9 cellular contexts compared by ENCODE assay signal in the genomic region with DNA sequence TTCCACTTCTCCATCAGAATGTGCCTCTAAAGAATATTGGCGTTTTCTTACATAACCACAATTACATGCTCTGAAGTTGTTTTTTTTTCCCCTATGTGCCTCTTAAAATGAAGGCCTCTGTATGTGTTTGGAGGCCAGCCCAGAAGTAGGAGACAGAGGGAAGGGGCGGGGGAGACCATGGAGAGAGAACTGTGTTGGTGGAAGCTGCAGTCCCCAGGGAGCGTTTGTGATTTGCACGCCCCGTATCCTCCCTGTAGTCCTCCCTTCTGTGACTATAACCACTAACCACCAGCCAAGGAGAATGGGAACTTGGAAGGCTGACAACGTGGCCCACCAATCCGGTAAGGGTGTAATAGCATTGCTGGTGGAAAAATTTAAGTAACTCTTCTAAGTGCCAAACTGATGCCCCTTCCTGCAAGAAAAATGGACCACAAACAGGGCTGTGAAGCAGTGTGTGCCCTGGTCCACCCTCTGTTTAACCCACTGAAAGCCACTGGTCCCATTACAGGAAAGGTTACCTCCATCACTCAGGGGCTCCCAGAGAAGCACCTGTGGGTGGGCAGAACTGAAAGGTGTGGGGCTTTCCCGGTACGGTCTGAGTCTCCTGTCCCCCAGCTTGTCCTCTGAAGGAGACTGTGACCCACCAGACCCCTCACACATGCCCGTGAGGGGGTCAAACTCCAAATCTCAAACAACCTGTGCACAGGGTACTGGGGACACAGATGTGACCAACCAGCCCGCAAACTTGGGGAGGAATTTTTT.
DNase-seq lines count a peak whose midpoint lies in the region; ATAC-seq and TF ChIP-seq lines count a peak whose summit lies in the region.
"Had no signal": no experiment of that assay in that cellular context is flagged by ENCODE, and none has a peak within 500 bp of the region (broad histone marks: within the 10 kb centered on the region; RNA-seq: fewer than 3 reads in every experiment).

No MANE protein-coding gene starts in this region.

- TF ChIP-seq CTCF in astrocyte of the cerebellum (IDR thresholded peaks at IDR 0.05; ENCODE audit: low read depth, low read length, missing control alignments), result no peak

- H3K4me3 ChIP-seq in astrocyte of the cerebellum (ENCODE audit: low read depth, low read length), result no peak overlapping the region
- H3K4me3 ChIP-seq: vagina had no signal

- no peaks in the 10 kb centered on the region for H3K9me3 Mint-ChIP-seq in T-helper 2 cell treated with Interferon-gamma antibody and Interleukin-4, amounts not matched to agents 5 μg/mL and 100 μg/mL, for 36 hours

- H3K27ac Mint-ChIP-seq in T-helper 2 cell treated with Interferon-gamma antibody and Interleukin-4, amounts not matched to agents 5 μg/mL and 100 μg/mL, for 36 hours, result peak overlapping the region; percentile 17

- in situ Hi-C loops in astrocyte of the cerebellum (cut with HindIII; ENCODE audit: low sequenced_read_pairs), result no loop called here

- H3K4me3 Mint-ChIP-seq in T-helper 2 cell treated with Interferon-gamma antibody and Interleukin-4, amounts not matched to agents 5 μg/mL and 100 μg/mL, for 36 hours, result no peak overlapping the region

- H3K4me1 Mint-ChIP-seq in T-helper 2 cell treated with Interferon-gamma antibody and Interleukin-4, amounts not matched to agents 5 μg/mL and 100 μg/mL, for 36 hours (ENCODE audit: low read depth), result peaks cover 82% of the 10 kb centered on the region

- DNase-seq in T-helper 2 cell treated with Interferon-gamma antibody and Interleukin-4, amounts not matched to agents 5 μg/mL and 100 μg/mL, for 36 hours (ENCODE audit: low spot score), result no peak
- DNase-seq in T-helper 2 cell, result no peak
- peak; percentile 93 for DNase-seq in NCI-H2171 (lab: John Stamatoyannopoulos, UW)
- peak; percentile 72 for DNase-seq in astrocyte of the cerebellum (ENCODE audit: low read depth)
- DNase-seq in pons (ENCODE audit: low spot score), result peak; percentile 87
- DNase-seq in GM19240 (ENCODE audit: insufficient read length, low spot score), result no peak

- ATAC-seq in HG03135 (IDR thresholded peaks at IDR 0.05; ENCODE audit: unreplicated experiment), result no peak
- no peak for ATAC-seq in SK-N-SH treated with all-trans-retinoic acid at 6 μM for 48 hours

- H3K36me3 Mint-ChIP-seq in T-helper 2 cell treated with Interferon-gamma antibody and Interleukin-4, amounts not matched to agents 5 μg/mL and 100 μg/mL, for 36 hours (ENCODE audit: low read depth), result peaks cover 40% of the 10 kb centered on the region

- H3K27me3 Mint-ChIP-seq in T-helper 2 cell treated with Interferon-gamma antibody and Interleukin-4, amounts not matched to agents 5 μg/mL and 100 μg/mL, for 36 hours (ENCODE audit: low read depth), result no peaks in the 10 kb centered on the region

TF ChIP-seq in SK-N-SH treated with all-trans-retinoic acid at 6 μM for 48 hours, 23 proteins besides CTCF, POLR2A, EP300 and RAD21:
- TF ChIP-seq BACH2 (CRISPR knock-in tag; IDR thresholded peaks at IDR 0.05; ENCODE audit: borderline replicate concordance) (no peak), ESRRG (CRISPR knock-in tag; IDR thresholded peaks at IDR 0.05) (no peak), ARNTL (CRISPR knock-in tag; IDR thresholded peaks at IDR 0.05; ENCODE audit: borderline replicate concordance, low read depth) (no peak), ZC3H10 (CRISPR knock-in tag; IDR thresholded peaks at IDR 0.05) (no peak), ZNF565 (CRISPR knock-in tag; conservative IDR thresholded peaks at IDR 0.05; ENCODE audit: low read depth) (no peak), ZNF8 (CRISPR knock-in tag; IDR thresholded peaks at IDR 0.05) (no peak), TOX (CRISPR knock-in tag; IDR thresholded peaks at IDR 0.05; ENCODE audit: borderline replicate concordance) (no peak), ZFP3 (CRISPR knock-in tag; IDR thresholded peaks at IDR 0.05) (no peak), CSRNP3 (CRISPR knock-in tag; IDR thresholded peaks at IDR 0.05) (no peak), GLIS3 (CRISPR knock-in tag; IDR thresholded peaks at IDR 0.05) (no peak), TCF4 (CRISPR knock-in tag; IDR thresholded peaks at IDR 0.05; ENCODE audit: borderline replicate concordance) (no peak)
- TF ChIP-seq, protein P1, sequence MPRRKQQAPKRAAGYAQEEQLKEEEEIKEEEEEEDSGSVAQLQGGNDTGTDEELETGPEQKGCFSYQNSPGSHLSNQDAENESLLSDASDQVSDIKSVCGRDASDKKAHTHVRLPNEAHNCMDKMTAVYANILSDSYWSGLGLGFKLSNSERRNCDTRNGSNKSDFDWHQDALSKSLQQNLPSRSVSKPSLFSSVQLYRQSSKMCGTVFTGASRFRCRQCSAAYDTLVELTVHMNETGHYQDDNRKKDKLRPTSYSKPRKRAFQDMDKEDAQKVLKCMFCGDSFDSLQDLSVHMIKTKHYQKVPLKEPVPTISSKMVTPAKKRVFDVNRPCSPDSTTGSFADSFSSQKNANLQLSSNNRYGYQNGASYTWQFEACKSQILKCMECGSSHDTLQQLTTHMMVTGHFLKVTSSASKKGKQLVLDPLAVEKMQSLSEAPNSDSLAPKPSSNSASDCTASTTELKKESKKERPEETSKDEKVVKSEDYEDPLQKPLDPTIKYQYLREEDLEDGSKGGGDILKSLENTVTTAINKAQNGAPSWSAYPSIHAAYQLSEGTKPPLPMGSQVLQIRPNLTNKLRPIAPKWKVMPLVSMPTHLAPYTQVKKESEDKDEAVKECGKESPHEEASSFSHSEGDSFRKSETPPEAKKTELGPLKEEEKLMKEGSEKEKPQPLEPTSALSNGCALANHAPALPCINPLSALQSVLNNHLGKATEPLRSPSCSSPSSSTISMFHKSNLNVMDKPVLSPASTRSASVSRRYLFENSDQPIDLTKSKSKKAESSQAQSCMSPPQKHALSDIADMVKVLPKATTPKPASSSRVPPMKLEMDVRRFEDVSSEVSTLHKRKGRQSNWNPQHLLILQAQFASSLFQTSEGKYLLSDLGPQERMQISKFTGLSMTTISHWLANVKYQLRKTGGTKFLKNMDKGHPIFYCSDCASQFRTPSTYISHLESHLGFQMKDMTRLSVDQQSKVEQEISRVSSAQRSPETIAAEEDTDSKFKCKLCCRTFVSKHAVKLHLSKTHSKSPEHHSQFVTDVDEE (CRISPR knock-in tag; IDR thresholded peaks at IDR 0.05), result no peak
TF ChIP-seq in SK-N-SH treated with all-trans-retinoic acid at 6 μM for 48 hours: peak in this region for 0.

Comparison
In these comparisons a context has a peak if more than half of its experiments do, and no peak if none do; other contexts are left out.
1. DNase-seq: peak in NCI-H2171 (single experiment), astrocyte of the cerebellum (single experiment) and pons (single experiment); none in T-helper 2 cell treated with Interferon-gamma antibody and Interleukin-4, amounts not matched to agents 5 μg/mL and 100 μg/mL, for 36 hours (single experiment), T-helper 2 cell (0 of 5) and GM19240 (single experiment).